Comparison of ENCODE assay signal across 37 cellular contexts in genomic region chr1:176504848-176505553, GRCh38. TPM values are rescaled to one million over a fixed set of nuclear protein-coding genes. Genes with fewer than 3 reads are reported as not detected.
"Had no signal": no experiment of that assay in that cellular context is flagged by ENCODE, and none has a peak within 500 bp of the region (broad histone marks: within the 10 kb centered on the region; RNA-seq: fewer than 3 reads in every experiment).

No MANE protein-coding gene starts in this region.

- H3K27me3 Mint-ChIP-seq: activated CD4-positive, alpha-beta T cell treated with anti-CD3 and anti-CD28 coated beads, Interleukin-2, amount 10 ng/mL, durations not matched to agents 24 days and 14 days had no signal

- ATAC-seq: activated CD8-positive, alpha-beta T cell treated with anti-CD3 and anti-CD28 coated beads for 36 hours; activated naive CD4-positive, alpha-beta T cell treated with anti-CD3 and anti-CD28 coated beads, Interleukin-2, amount 50 U/mL, for 72 hours; activated T-cell treated with anti-CD3 and anti-CD28 coated beads, Interleukin-2, amount 50 U/mL, for 4 hours; activated T-cell treated with anti-CD3 and anti-CD28 coated beads, Interleukin-2, amount 50 U/mL, for 72 hours; activated T-helper 17 cell treated with anti-CD3 and anti-CD28 coated beads, Interleukin-2, amount 50 U/mL, for 72 hours; body of pancreas had no signal

- DNase-seq: activated B cell treated with CpG ODN at 0.5 μM for 24 hours; activated CD4-positive, alpha-beta memory T cell treated with anti-CD3 and anti-CD28 coated beads for 36 hours; activated CD4-positive, alpha-beta T cell treated with anti-CD3 and anti-CD28 coated beads for 4 hours; activated CD4-positive, alpha-beta T cell treated with anti-CD3 and anti-CD28 coated beads, Interleukin-2, amount 10 ng/mL, durations not matched to agents 24 days and 14 days; activated CD4-positive, alpha-beta T cell treated with anti-CD3 and anti-CD28 coated beads, Interleukin-2, amount 50 U/mL, for 1 hour; activated CD4-positive, alpha-beta T cell treated with anti-CD3 and anti-CD28 coated beads, Interleukin-2, amount 50 U/mL, for 4 hours; activated CD4-positive, CD25-positive, alpha-beta regulatory T cell treated with anti-CD3 and anti-CD28 coated beads, Interleukin-2, amount 50 U/mL, for 72 hours; activated CD8-positive, alpha-beta memory T cell treated with anti-CD3 and anti-CD28 coated beads, Interleukin-2, amount 50 U/mL, for 4 hours; activated CD8-positive, alpha-beta T cell treated with anti-CD3 and anti-CD28 coated beads for 36 hours; activated effector memory CD4-positive, alpha-beta T cell treated with anti-CD3 and anti-CD28 coated beads, Interleukin-2, amount 50 U/mL, for 16 hours; activated gamma-delta T cell treated with Interleukin-2 at 50 U/mL for 16 hours; activated naive CD4-positive, alpha-beta T cell; activated naive CD4-positive, alpha-beta T cell treated with anti-CD3 and anti-CD28 coated beads for 36 hours; activated naive CD4-positive, alpha-beta T cell treated with anti-CD3 and anti-CD28 coated beads, Interleukin-2, amount 50 U/mL, for 16 hours; activated naive CD8-positive, alpha-beta T cell treated with anti-CD3 and anti-CD28 coated beads for 36 hours; activated T-cell treated with anti-CD3 and anti-CD28 coated beads for 4 hours; activated T-cell treated with anti-CD3 and anti-CD28 coated beads, Interleukin-2, amount 50 U/mL, for 1 hour; activated T-cell treated with anti-CD3 and anti-CD28 coated beads, Interleukin-2, amount 50 U/mL, for 4 hours; activated T-cell treated with anti-CD3 and anti-CD28 coated beads, Interleukin-2, amount 50 U/mL, for 72 hours; adrenal gland; amniotic stem cell; aorta; body of pancreas; brain microvascular endothelial cell; central memory CD4-positive, alpha-beta T cell; T-helper 1 cell; T-helper 2 cell; T-helper 9 cell had no signal

- H3K4me3 ChIP-seq: adrenal gland, body of pancreas, breast epithelium had no signal

- H3K27ac ChIP-seq: adrenal gland, body of pancreas, brain microvascular endothelial cell, breast epithelium, VCaP had no signal

- H3K4me1 Mint-ChIP-seq: activated B cell treated with CpG ODN at 0.5 μM for 24 hours; activated CD4-positive, alpha-beta T cell treated with anti-CD3 and anti-CD28 coated beads, Interleukin-2, amount 10 ng/mL, durations not matched to agents 24 days and 14 days; activated naive CD8-positive, alpha-beta T cell treated with anti-CD3 and anti-CD28 coated beads for 36 hours; activated T-helper 17 cell treated with anti-CD3 and anti-CD28 coated beads, Interleukin-2, amount 50 U/mL, for 72 hours had no signal

- H3K9me3 ChIP-seq: adrenal gland, body of pancreas, breast epithelium had no signal

- H3K9me3 Mint-ChIP-seq: activated B cell treated with CpG ODN at 0.5 μM for 24 hours; activated CD4-positive, alpha-beta memory T cell treated with anti-CD3 and anti-CD28 coated beads for 36 hours; activated CD8-positive, alpha-beta T cell treated with anti-CD3 and anti-CD28 coated beads for 36 hours; activated naive CD4-positive, alpha-beta T cell treated with anti-CD3 and anti-CD28 coated beads for 36 hours; activated naive CD8-positive, alpha-beta T cell treated with anti-CD3 and anti-CD28 coated beads for 36 hours; activated T-cell treated with anti-CD3 and anti-CD28 coated beads, Interleukin-2, amount 50 U/mL, for 4 hours; activated T-helper 1 cell treated with anti-CD3 and anti-CD28 coated beads, Interleukin-12 subunit alpha, Interleukin-12 subunit beta, Interleukin-2, Interleukin-4 antibody, amounts not matched to agents 30 ng/mL and 10 ng/mL and 1 ng/mL, durations not matched to agents 14 hours and 24 hours and 36 hours; activated T-helper 17 cell treated with anti-CD3 and anti-CD28 coated beads, Interleukin-2, amount 50 U/mL, for 72 hours; T-helper 1 cell treated with Interleukin-12 subunit alpha and Interleukin-12 subunit beta and Interleukin-4 antibody, amounts not matched to agents 30 μg/mL and 1 μg/mL, for 36 hours; T-helper 2 cell treated with Interferon-gamma antibody and Interleukin-4, amounts not matched to agents 5 μg/mL and 100 μg/mL, for 36 hours had no signal

- H3K27ac Mint-ChIP-seq: activated B cell treated with CpG ODN at 0.5 μM for 24 hours; activated CD4-positive, alpha-beta memory T cell treated with anti-CD3 and anti-CD28 coated beads for 36 hours; activated CD4-positive, alpha-beta T cell treated with anti-CD3 and anti-CD28 coated beads, Interleukin-2, amount 10 ng/mL, durations not matched to agents 24 days and 14 days; activated CD8-positive, alpha-beta T cell treated with anti-CD3 and anti-CD28 coated beads for 36 hours; activated naive CD4-positive, alpha-beta T cell treated with anti-CD3 and anti-CD28 coated beads for 36 hours; activated naive CD4-positive, alpha-beta T cell treated with anti-CD3 and anti-CD28 coated beads, Interleukin-2, amount 50 U/mL, for 72 hours; activated naive CD8-positive, alpha-beta T cell treated with anti-CD3 and anti-CD28 coated beads for 36 hours; activated T-cell treated with anti-CD3 and anti-CD28 coated beads, Interleukin-2, amount 50 U/mL, for 72 hours; activated T-helper 1 cell treated with anti-CD3 and anti-CD28 coated beads, Interleukin-12 subunit alpha, Interleukin-12 subunit beta, Interleukin-2, Interleukin-4 antibody, amounts not matched to agents 30 ng/mL and 10 ng/mL and 1 ng/mL, durations not matched to agents 14 hours and 24 hours and 36 hours; activated T-helper 17 cell treated with anti-CD3 and anti-CD28 coated beads, Interleukin-2, amount 50 U/mL, for 72 hours; T-helper 1 cell treated with Interleukin-12 subunit alpha and Interleukin-12 subunit beta and Interleukin-4 antibody, amounts not matched to agents 30 μg/mL and 1 μg/mL, for 36 hours; T-helper 2 cell treated with Interferon-gamma antibody and Interleukin-4, amounts not matched to agents 5 μg/mL and 100 μg/mL, for 36 hours had no signal

- H3K36me3 Mint-ChIP-seq: activated CD4-positive, alpha-beta memory T cell treated with anti-CD3 and anti-CD28 coated beads for 36 hours; activated naive CD4-positive, alpha-beta T cell treated with anti-CD3 and anti-CD28 coated beads, Interleukin-2, amount 50 U/mL, for 72 hours; activated naive CD8-positive, alpha-beta T cell treated with anti-CD3 and anti-CD28 coated beads for 36 hours had no signal

- FAIRE-seq: astrocyte, TTC549 had no signal

- H3K4me3 Mint-ChIP-seq: activated B cell treated with CpG ODN at 0.5 μM for 24 hours; activated CD4-positive, alpha-beta memory T cell treated with anti-CD3 and anti-CD28 coated beads for 36 hours; activated CD4-positive, alpha-beta T cell treated with anti-CD3 and anti-CD28 coated beads, Interleukin-2, amount 10 ng/mL, durations not matched to agents 24 days and 14 days; activated CD8-positive, alpha-beta T cell treated with anti-CD3 and anti-CD28 coated beads for 36 hours; activated naive CD4-positive, alpha-beta T cell treated with anti-CD3 and anti-CD28 coated beads for 36 hours; activated naive CD8-positive, alpha-beta T cell treated with anti-CD3 and anti-CD28 coated beads for 36 hours; activated T-cell treated with anti-CD3 and anti-CD28 coated beads, Interleukin-2, amount 50 U/mL, for 4 hours; activated T-cell treated with anti-CD3 and anti-CD28 coated beads, Interleukin-2, amount 50 U/mL, for 72 hours; activated T-helper 1 cell treated with anti-CD3 and anti-CD28 coated beads, Interleukin-12 subunit alpha, Interleukin-12 subunit beta, Interleukin-2, Interleukin-4 antibody, amounts not matched to agents 30 ng/mL and 10 ng/mL and 1 ng/mL, durations not matched to agents 14 hours and 24 hours and 36 hours; activated T-helper 17 cell treated with anti-CD3 and anti-CD28 coated beads, Interleukin-2, amount 50 U/mL, for 72 hours; T-helper 1 cell treated with Interleukin-12 subunit alpha and Interleukin-12 subunit beta and Interleukin-4 antibody, amounts not matched to agents 30 μg/mL and 1 μg/mL, for 36 hours; T-helper 2 cell treated with Interferon-gamma antibody and Interleukin-4, amounts not matched to agents 5 μg/mL and 100 μg/mL, for 36 hours had no signal

- H3K4me1 ChIP-seq: adrenal gland, body of pancreas, breast epithelium had no signal

- H3K27me3 ChIP-seq: adrenal gland, body of pancreas, brain microvascular endothelial cell, breast epithelium had no signal

- H3K36me3 ChIP-seq: adrenal gland, brain microvascular endothelial cell, breast epithelium had no signal

RNA-seq across cellular contexts. Expression of gene PAPPA2, which starts 42.0 kb away (rescaled TPM):
- total RNA-seq: activated B cell treated with CpG ODN at 0.5 μM for 24 hours; activated CD4-positive, alpha-beta T cell treated with anti-CD3 and anti-CD28 coated beads, Interleukin-2, amount 10 ng/mL, durations not matched to agents 24 days and 14 days had no signal
